22 cellular contexts compared by ENCODE assay signal in the genomic region with DNA sequence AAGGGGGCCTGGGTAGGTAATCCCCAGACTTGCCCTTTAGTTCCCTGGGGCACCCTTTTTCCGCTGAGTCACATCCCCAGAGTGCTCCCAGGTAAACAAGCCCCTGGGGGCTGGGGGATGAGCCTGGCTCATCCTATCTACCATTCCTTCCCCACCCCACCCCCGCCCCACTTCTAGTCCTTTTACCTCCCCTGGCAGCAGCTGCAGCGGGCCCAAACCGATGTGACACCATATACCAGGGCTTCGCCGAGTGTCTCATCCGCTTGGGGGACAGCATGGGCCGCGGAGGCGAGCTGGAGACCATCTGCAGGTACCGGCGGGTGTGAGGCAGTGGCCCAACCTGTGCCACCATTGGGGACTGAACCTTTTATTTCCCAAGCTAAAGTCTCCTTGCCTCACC. TPM values are rescaled to one million over a fixed set of nuclear protein-coding genes. Genes with fewer than 3 reads are reported as not detected.
A peak's percentile ranks its signal among the peaks of the same experiment; 100 is the strongest.
DNase-seq lines count a peak whose midpoint lies in the region; ATAC-seq and TF ChIP-seq lines count a peak whose summit lies in the region.
"Had no signal": no experiment of that assay in that cellular context is flagged by ENCODE, and none has a peak within 500 bp of the region (broad histone marks: within the 10 kb centered on the region; RNA-seq: fewer than 3 reads in every experiment).

No MANE protein-coding gene starts in this region.

- H3K27ac Mint-ChIP-seq in Caco-2 (ENCODE audit: unreplicated experiment) (peak overlapping the region; percentile 7), neural progenitor cell (no peak overlapping the region)
- H3K27ac Mint-ChIP-seq: activated CD4-positive, alpha-beta T cell treated with anti-CD3 and anti-CD28 coated beads, Interleukin-2, amount 10 ng/mL, durations not matched to agents 24 days and 14 days; T-helper 17 cell had no signal

- peaks cover 26% of the 10 kb centered on the region for H4K20me1 ChIP-seq in neural progenitor cell (ENCODE audit: low read depth)

- H3K4me1 Mint-ChIP-seq in Caco-2 (ENCODE audit: low read depth, unreplicated experiment) = peaks cover 31% of the 10 kb centered on the region
- peaks cover 4% of the 10 kb centered on the region for H3K4me1 Mint-ChIP-seq in neural progenitor cell
- no peaks in the 10 kb centered on the region for H3K4me1 Mint-ChIP-seq in activated T-cell treated with anti-CD3 and anti-CD28 coated beads, Interleukin-2, amount 50 U/mL, for 4 hours (ENCODE audit: low read depth)
- H3K4me1 Mint-ChIP-seq: activated CD4-positive, alpha-beta T cell treated with anti-CD3 and anti-CD28 coated beads, Interleukin-2, amount 10 ng/mL, durations not matched to agents 24 days and 14 days had no signal

- H3K4me3 ChIP-seq in Caco-2 (ENCODE audit: low read depth, low read length) = no peak overlapping the region
- H3K4me3 ChIP-seq in ascending aorta = no peak overlapping the region
- H3K4me3 ChIP-seq in neural progenitor cell = no peak overlapping the region
- H3K4me3 ChIP-seq: BLaER1, body of pancreas, ovary, uterus had no signal

- no peak overlapping the region for H3K9ac ChIP-seq in neural progenitor cell
- H3K9ac ChIP-seq: BLaER1 had no signal

- H3K4me2 ChIP-seq in neural progenitor cell = peak overlapping the region; percentile 72
- H3K4me2 ChIP-seq: BLaER1 had no signal

- H3K4me1 ChIP-seq in Caco-2 (peaks cover 46% of the 10 kb centered on the region), ascending aorta (peaks cover 6 to 13% of the 10 kb centered on the region in 2 donors), neural progenitor cell (peaks cover 24% of the 10 kb centered on the region)
- H3K4me1 ChIP-seq: BLaER1, body of pancreas had no signal

- BruUV-seq in Caco-2 (replicated peaks; lab: Mats Ljungman, UMichigan) = no TSS peak

- DNase-seq in Caco-2 = no peak
- no peak for DNase-seq in ascending aorta (ENCODE audit: low spot score in 2 of 2)
- DNase-seq in neural progenitor cell (ENCODE audit: low spot score) = no peak
- no peak for DNase-seq in stimulated activated naive CD4-positive, alpha-beta T cell treated with Interleukin-2 at 50 U/mL for 16 hours (lab: John Stamatoyannopoulos, UW)
- no peak for DNase-seq in activated T-cell treated with anti-CD3 and anti-CD28 coated beads, Interleukin-2, amount 50 U/mL, for 4 hours
- DNase-seq: ACHN; activated CD4-positive, alpha-beta T cell treated with anti-CD3 and anti-CD28 coated beads, Interleukin-2, amount 10 ng/mL, durations not matched to agents 24 days and 14 days; body of pancreas; Calu3; KG1; naive thymus-derived CD8-positive, alpha-beta T cell; NCI-H146; NCI-H2171 treated with DMSO at 0.1 percent for 48 hours; NCI-H524 treated with DMSO at 0.1 percent for 48 hours; ovary; stimulated activated CD4-positive, alpha-beta T cell treated with anti-CD3 and anti-CD28 coated beads, Interleukin-15, amount 100 ng/mL, for 24 hours; stimulated activated CD8-positive, alpha-beta memory T cell treated with anti-CD3 and anti-CD28 coated beads, Interleukin-4, amount 100 ng/mL, for 48 hours; T-helper 17 cell; uterus had no signal

- POLR2A ChIA-PET in Caco-2 (lab: Charles Lee) = no interaction called here

- peaks cover 33% of the 10 kb centered on the region for H3F3A ChIP-seq in neural progenitor cell (ENCODE audit: low read depth)

- H3K9me3 Mint-ChIP-seq in Caco-2 (ENCODE audit: unreplicated experiment) (no peaks in the 10 kb centered on the region), neural progenitor cell (no peaks in the 10 kb centered on the region)
- no peaks in the 10 kb centered on the region for H3K9me3 Mint-ChIP-seq in activated T-cell treated with anti-CD3 and anti-CD28 coated beads, Interleukin-2, amount 50 U/mL, for 4 hours
- H3K9me3 Mint-ChIP-seq: activated CD4-positive, alpha-beta T cell treated with anti-CD3 and anti-CD28 coated beads, Interleukin-2, amount 10 ng/mL, durations not matched to agents 24 days and 14 days; naive thymus-derived CD8-positive, alpha-beta T cell had no signal

- H3K36me3 Mint-ChIP-seq in Caco-2 (ENCODE audit: insufficient read depth, unreplicated experiment) (peaks cover 57% of the 10 kb centered on the region), neural progenitor cell (peaks cover 8% of the 10 kb centered on the region)
- H3K36me3 Mint-ChIP-seq in activated T-cell treated with anti-CD3 and anti-CD28 coated beads, Interleukin-2, amount 50 U/mL, for 4 hours (ENCODE audit: insufficient read depth) = peaks cover 16% of the 10 kb centered on the region

- peaks cover 8% of the 10 kb centered on the region for H3K36me3 ChIP-seq in Caco-2 (ENCODE audit: control insufficient read depth, insufficient read depth, low read length)
- H3K36me3 ChIP-seq in ascending aorta = peaks cover 35 to 44% of the 10 kb centered on the region in 2 donors
- H3K36me3 ChIP-seq in neural progenitor cell = no peaks in the 10 kb centered on the region
- H3K36me3 ChIP-seq: ovary, uterus had no signal

- no peak overlapping the region for H3K4me3 Mint-ChIP-seq in Caco-2 (ENCODE audit: unreplicated experiment)
- H3K4me3 Mint-ChIP-seq in neural progenitor cell = no peak overlapping the region
- no peak overlapping the region for H3K4me3 Mint-ChIP-seq in activated T-cell treated with anti-CD3 and anti-CD28 coated beads, Interleukin-2, amount 50 U/mL, for 4 hours
- H3K4me3 Mint-ChIP-seq: activated CD4-positive, alpha-beta T cell treated with anti-CD3 and anti-CD28 coated beads, Interleukin-2, amount 10 ng/mL, durations not matched to agents 24 days and 14 days; naive thymus-derived CD8-positive, alpha-beta T cell; T-helper 17 cell had no signal

- no peaks in the 10 kb centered on the region for H3K27me3 Mint-ChIP-seq in Caco-2 (ENCODE audit: insufficient read depth, unreplicated experiment)
- no peaks in the 10 kb centered on the region for H3K27me3 Mint-ChIP-seq in neural progenitor cell (ENCODE audit: insufficient read depth, low read depth)
- H3K27me3 Mint-ChIP-seq in activated T-cell treated with anti-CD3 and anti-CD28 coated beads, Interleukin-2, amount 50 U/mL, for 4 hours (ENCODE audit: low read depth) = no peaks in the 10 kb centered on the region
- H3K27me3 Mint-ChIP-seq: activated CD4-positive, alpha-beta T cell treated with anti-CD3 and anti-CD28 coated beads, Interleukin-2, amount 10 ng/mL, durations not matched to agents 24 days and 14 days; naive thymus-derived CD8-positive, alpha-beta T cell; T-helper 17 cell had no signal

- CTCF ChIA-PET in Caco-2 (lab: Charles Lee) = interaction anchor here (0.6 to 5.0 kb wide), 4 partner anchors 50 to 212 kb away, joined by 3 to 47 read pairs (median 4); partner anchors contain the start of gene PSMB10

- H3K27ac ChIP-seq in ascending aorta (peak overlapping the region; percentile 67 to 75), neural progenitor cell (no peak overlapping the region)
- H3K27ac ChIP-seq: BLaER1, body of pancreas had no signal

- no peaks in the 10 kb centered on the region for H3K9me3 ChIP-seq in Caco-2
- H3K9me3 ChIP-seq in ascending aorta = no peaks in the 10 kb centered on the region
- no peaks in the 10 kb centered on the region for H3K9me3 ChIP-seq in neural progenitor cell (ENCODE audit: low read depth)
- H3K9me3 ChIP-seq: BLaER1, body of pancreas, ovary, uterus had no signal

- H2AFZ ChIP-seq in neural progenitor cell (replicated peaks) = no peak overlapping the region

- no peaks in the 10 kb centered on the region for H3K79me2 ChIP-seq in neural progenitor cell (ENCODE audit: low read depth)

- TF ChIP-seq CTCF in Caco-2 (IDR thresholded peaks at IDR 0.05; ENCODE audit: insufficient read depth in 1 of 2, low read depth in 1 of 2, low read length in 1 of 2, severe bottlenecking in 1 of 2, unreplicated experiment in 1 of 2) = no peak
- TF ChIP-seq CTCF in ascending aorta (IDR thresholded peaks at IDR 0.05) = no peak
- no peak for TF ChIP-seq CTCF in neural progenitor cell (IDR thresholded peaks at IDR 0.05)

- intact Hi-C loops in Caco-2 (cut with micrococcal nuclease; ENCODE audit: unreplicated experiment) (no loop called here), ascending aorta (cut with DNase I) (no loop called here)

- no peak for ATAC-seq in activated T-cell treated with anti-CD3 and anti-CD28 coated beads, Interleukin-2, amount 50 U/mL, for 4 hours
- ATAC-seq in HG03159 (IDR thresholded peaks at IDR 0.05; ENCODE audit: unreplicated experiment) = no peak
- ATAC-seq: naive thymus-derived CD8-positive, alpha-beta T cell; T-helper 17 cell had no signal

- H3K27me3 ChIP-seq in Caco-2 (replicated peaks; ENCODE audit: control insufficient read depth, insufficient read depth, low read length) (no peaks in the 10 kb centered on the region), ascending aorta (no peaks in the 10 kb centered on the region), neural progenitor cell (no peaks in the 10 kb centered on the region)
- H3K27me3 ChIP-seq: BLaER1, body of pancreas, ovary, uterus had no signal

RNA-seq across cellular contexts. Expression of gene NRN1L, which starts 0.9 kb away (rescaled TPM):
- total RNA-seq in Caco-2 (2022) (0.93 TPM in 1 of 2 replicates, not detected in the other), ascending aorta (not detected), neural progenitor cell (ENCODE audit: low replicate concordance) (0.54 and 2.0 TPM in 2 replicates)
- not detected for total RNA-seq in activated T-cell treated with anti-CD3 and anti-CD28 coated beads, Interleukin-2, amount 50 U/mL, for 4 hours
- total RNA-seq: body of pancreas, Calu3, Daoy had no signal

RNA-seq across cellular contexts. Expression of gene PSKH1, which starts 7.5 kb away (rescaled TPM):
- 35.1 and 41.3 TPM in 2 replicates for total RNA-seq in Caco-2 (2022)
- 41.0 TPM for total RNA-seq in ascending aorta
- 13.1 and 30.4 TPM in 2 replicates for total RNA-seq in neural progenitor cell (ENCODE audit: low replicate concordance)
- 10 to 100 TPM; 10.4 to 14.6 (median 10.9) TPM for total RNA-seq in activated T-cell treated with anti-CD3 and anti-CD28 coated beads, Interleukin-2, amount 50 U/mL, for 4 hours

RNA-seq across cellular contexts. Expression of gene EDC4, which starts 12.7 kb away (rescaled TPM):
- total RNA-seq in Caco-2 (2022) (124 and 139 TPM in 2 replicates), ascending aorta (125 TPM), neural progenitor cell (ENCODE audit: low replicate concordance) (32.7 and 54.2 TPM in 2 replicates)
- 100 to 1,000 TPM; 114 to 124 (median 120) TPM for total RNA-seq in activated T-cell treated with anti-CD3 and anti-CD28 coated beads, Interleukin-2, amount 50 U/mL, for 4 hours

RNA-seq across cellular contexts. Expression of gene CENPT, which starts 38.1 kb away (rescaled TPM):
- total RNA-seq in Caco-2 (2022) (70.9 and 80.1 TPM in 2 replicates), ascending aorta (220 TPM), neural progenitor cell (ENCODE audit: low replicate concordance) (36.2 and 60.4 TPM in 2 replicates)
- 10 to 100 TPM; 40.4 to 52.0 (median 46.3) TPM for total RNA-seq in activated T-cell treated with anti-CD3 and anti-CD28 coated beads, Interleukin-2, amount 50 U/mL, for 4 hours

RNA-seq across cellular contexts. Expression of gene NUTF2, which starts 38.8 kb away (rescaled TPM):
- 239 and 245 TPM in 2 replicates for total RNA-seq in Caco-2 (2022)
- total RNA-seq in ascending aorta = 156 TPM
- 133 and 221 TPM in 2 replicates for total RNA-seq in neural progenitor cell (ENCODE audit: low replicate concordance)
- total RNA-seq in activated T-cell treated with anti-CD3 and anti-CD28 coated beads, Interleukin-2, amount 50 U/mL, for 4 hours = 100 to 1,000 TPM; 170 to 182 (median 182) TPM
